ENCODE assay signal across 1 cellular context in genomic region chr1:27646676-27647075, GRCh38.
TF ChIP-seq lines count a peak whose summit lies in the region.

No MANE protein-coding gene starts in this region.

TF ChIP-seq in H1, 55 proteins besides CTCF, POLR2A, EP300 and RAD21:
- TF ChIP-seq SP4 (IDR thresholded peaks at IDR 0.05; ENCODE audit: low read length) (no peak), BACH1 (IDR thresholded peaks at IDR 0.05; ENCODE audit: low read length) (no peak), KDM5A (IDR thresholded peaks at IDR 0.05; ENCODE audit: low read length) (no peak), EGR1 (IDR thresholded peaks at IDR 0.05; ENCODE audit: borderline replicate concordance, low read depth, low read length) (no peak), TAF7 (optimal IDR thresholded peaks at IDR 0.05; ENCODE audit: borderline replicate concordance, low read depth, low read length) (no peak), YY1 (IDR thresholded peaks at IDR 0.05; ENCODE audit: low read depth, low read length) (no peak), PHF8 (conservative IDR thresholded peaks at IDR 0.05; ENCODE audit: low read depth, low read length) (no peak)
TF ChIP-seq in H1: peak in this region for 0.
